14 cellular contexts compared by ENCODE assay signal in genomic region chr15:79967331-79968182, GRCh38. TPM values are rescaled to one million over a fixed set of nuclear protein-coding genes. Genes with fewer than 3 reads are reported as not detected.
DNase-seq lines count a peak whose midpoint lies in the region; ATAC-seq, FAIRE-seq and TF ChIP-seq lines count a peak whose summit lies in the region.
"Had no signal": no experiment of that assay in that cellular context is flagged by ENCODE, and none has a peak within 500 bp of the region (broad histone marks: within the 10 kb centered on the region; RNA-seq: fewer than 3 reads in every experiment).

No MANE protein-coding gene starts in this region.

- intact Hi-C loops in upper lobe of right lung (cut with DNase I) = no loop called here

- H3K4me3 Mint-ChIP-seq in activated CD4-positive, alpha-beta memory T cell treated with anti-CD3 and anti-CD28 coated beads, Interleukin-2, amount 10 ng/mL, durations not matched to agents 7 days and 5 days = peak overlapping the region; percentile 59
- H3K4me3 Mint-ChIP-seq in immature natural killer cell = peak overlapping the region; percentile 51 to 84 (median 60)
- H3K4me3 Mint-ChIP-seq: H9 had no signal

- no peak for TF ChIP-seq POLR2A in H54 (IDR thresholded peaks at IDR 0.05; ENCODE audit: low read depth, low read length)

- H3K4me1 Mint-ChIP-seq in activated CD4-positive, alpha-beta memory T cell treated with anti-CD3 and anti-CD28 coated beads, Interleukin-2, amount 10 ng/mL, durations not matched to agents 7 days and 5 days = peaks cover 62% of the 10 kb centered on the region
- peaks cover 34 to 68% of the 10 kb centered on the region in 2 donors for H3K4me1 Mint-ChIP-seq in immature natural killer cell

- no peaks in the 10 kb centered on the region for H3K4me1 ChIP-seq in upper lobe of right lung

- no peak for ATAC-seq in upper lobe of right lung
- ATAC-seq in HG03342 (IDR thresholded peaks at IDR 0.05; ENCODE audit: unreplicated experiment) = no peak

- POLR2A ChIA-PET in activated CD4-positive, alpha-beta memory T cell treated with anti-CD3 and anti-CD28 coated beads, Interleukin-2, amount 10 ng/mL, durations not matched to agents 7 days and 5 days (lab: Charles Lee) = interaction anchor here (0.9 to 9.3 kb wide), 12 partner anchors 10 to 1023 kb away, joined by 3 to 124 read pairs (median 6); partner anchors contain the start of genes MTHFS and ZFAND6

- H3K9me3 Mint-ChIP-seq in activated CD4-positive, alpha-beta memory T cell treated with anti-CD3 and anti-CD28 coated beads, Interleukin-2, amount 10 ng/mL, durations not matched to agents 7 days and 5 days = peaks cover 2% of the 10 kb centered on the region
- H3K9me3 Mint-ChIP-seq in immature natural killer cell = no peaks in the 10 kb centered on the region
- H3K9me3 Mint-ChIP-seq: H9 had no signal

- H3K36me3 Mint-ChIP-seq in activated CD4-positive, alpha-beta memory T cell treated with anti-CD3 and anti-CD28 coated beads, Interleukin-2, amount 10 ng/mL, durations not matched to agents 7 days and 5 days (ENCODE audit: low read depth) = peaks cover 6% of the 10 kb centered on the region
- peaks cover 0 to 7% (median 0%) of the 10 kb centered on the region in 3 donors for H3K36me3 Mint-ChIP-seq in immature natural killer cell

- H3K9me3 ChIP-seq in upper lobe of right lung = no peaks in the 10 kb centered on the region

- H3K27ac ChIP-seq in upper lobe of right lung = peak overlapping the region; percentile 72

- CTCF ChIA-PET in activated CD4-positive, alpha-beta memory T cell treated with anti-CD3 and anti-CD28 coated beads, Interleukin-2, amount 10 ng/mL, durations not matched to agents 7 days and 5 days (lab: Charles Lee) = interaction anchor here (0.9 to 2.1 kb wide), 6 partner anchors 13 to 114 kb away, joined by 3 to 10 read pairs (median 5); no protein-coding TSS in a partner anchor

- peak overlapping the region; percentile 41 for H3K4me3 ChIP-seq in upper lobe of right lung

- no peaks in the 10 kb centered on the region for H3K27me3 Mint-ChIP-seq in activated CD4-positive, alpha-beta memory T cell treated with anti-CD3 and anti-CD28 coated beads, Interleukin-2, amount 10 ng/mL, durations not matched to agents 7 days and 5 days
- no peaks in the 10 kb centered on the region for H3K27me3 Mint-ChIP-seq in immature natural killer cell (ENCODE audit: low read depth in 3 of 3)

- no peaks in the 10 kb centered on the region for H3K27me3 ChIP-seq in upper lobe of right lung

- TF ChIP-seq CTCF in upper lobe of right lung (IDR thresholded peaks at IDR 0.05) = no peak

- peak in 2 of 3 donors; percentile 26 to 51 for DNase-seq in stimulated activated CD4-positive, alpha-beta T cell treated with anti-CD3 and anti-CD28 coated beads, Interleukin-12 subunit alpha, Interleukin-12 subunit beta, amount 100 ng/mL, for 48 hours (ENCODE audit: low read depth in 2 of 3, low spot score in 1 of 3)
- DNase-seq in stimulated activated CD4-positive, alpha-beta T cell treated with anti-CD3 and anti-CD28 coated beads, Interleukin-4, amount 100 ng/mL, for 1 hour = no peak
- DNase-seq in activated CD4-positive, alpha-beta memory T cell treated with anti-CD3 and anti-CD28 coated beads, Interleukin-2, amount 10 ng/mL, durations not matched to agents 7 days and 5 days = peak; percentile 23
- DNase-seq in immature natural killer cell (no peak), upper lobe of right lung (no peak), H54 (ENCODE audit: insufficient read length, low spot score) (no peak), putamen (ENCODE audit: low spot score) (no peak)
- DNase-seq: ACHN, EL, foreskin fibroblast, H9, kidney glomerular epithelial cell, occipital lobe had no signal

- peak overlapping the region; percentile 86 for H3K27ac Mint-ChIP-seq in activated CD4-positive, alpha-beta memory T cell treated with anti-CD3 and anti-CD28 coated beads, Interleukin-2, amount 10 ng/mL, durations not matched to agents 7 days and 5 days
- peak overlapping the region; percentile 46 to 86 (median 80) for H3K27ac Mint-ChIP-seq in immature natural killer cell
- H3K27ac Mint-ChIP-seq: H9 had no signal

- H3K36me3 ChIP-seq in upper lobe of right lung = no peaks in the 10 kb centered on the region

- no peak for FAIRE-seq in H54 (lab: Jason Lieb, UNC)

RNA-seq across cellular contexts. Expression of gene BCL2A1, which starts 3.4 kb away (rescaled TPM):
- total RNA-seq in activated CD4-positive, alpha-beta memory T cell treated with anti-CD3 and anti-CD28 coated beads, Interleukin-2, amount 10 ng/mL, durations not matched to agents 7 days and 5 days = 10 to 100 TPM; 12.3 to 14.1 TPM
- polyA plus RNA-seq in immature natural killer cell = 10 to 100 TPM; 11.2 to 16.1 (median 12.2) TPM
- 91.1 TPM for total RNA-seq in upper lobe of right lung
- total RNA-seq: H9 had no signal

Comparison
In these comparisons a context has a peak if more than half of its experiments do, and no peak if none do; other contexts are left out.
1. DNase-seq: peak in stimulated activated CD4-positive, alpha-beta T cell treated with anti-CD3 and anti-CD28 coated beads, Interleukin-12 subunit alpha, Interleukin-12 subunit beta, amount 100 ng/mL, for 48 hours (2 of 3) and activated CD4-positive, alpha-beta memory T cell treated with anti-CD3 and anti-CD28 coated beads, Interleukin-2, amount 10 ng/mL, durations not matched to agents 7 days and 5 days (single experiment); none in stimulated activated CD4-positive, alpha-beta T cell treated with anti-CD3 and anti-CD28 coated beads, Interleukin-4, amount 100 ng/mL, for 1 hour (single experiment), immature natural killer cell (0 of 3), upper lobe of right lung (single experiment), H54 (single experiment) and putamen (single experiment).